21 cellular contexts compared by ENCODE assay signal in genomic region chr1:39680751-39681150, GRCh38. TPM values are rescaled to one million over a fixed set of nuclear protein-coding genes. Genes with fewer than 3 reads are reported as not detected.
DNase-seq lines count a peak whose midpoint lies in the region; ATAC-seq and TF ChIP-seq lines count a peak whose summit lies in the region.
"Had no signal": no experiment of that assay in that cellular context is flagged by ENCODE, and none has a peak within 500 bp of the region (broad histone marks: within the 10 kb centered on the region; RNA-seq: fewer than 3 reads in every experiment).

No MANE protein-coding gene starts in this region.

- no peak overlapping the region for H3K27ac Mint-ChIP-seq in chondrocyte (ENCODE audit: unreplicated experiment)

- TF ChIP-seq POLR2A in body of pancreas (IDR thresholded peaks at IDR 0.05), result no peak

- no peaks in the 10 kb centered on the region for H3K36me3 ChIP-seq in body of pancreas (replicated peaks in 1 of 2; ENCODE audit: insufficient read depth in 1 of 2, low read depth in 2 of 2)
- H3K36me3 ChIP-seq: MG63, Peyer's patch had no signal

- no peaks in the 10 kb centered on the region for H3K9me3 ChIP-seq in body of pancreas
- H3K9me3 ChIP-seq: MG63, Peyer's patch had no signal

- H3K27me3 ChIP-seq in body of pancreas, result peaks cover 0 to 4% of the 10 kb centered on the region in 2 donors

- H3K4me1 ChIP-seq in body of pancreas, result no peaks in the 10 kb centered on the region

- H3K36me3 Mint-ChIP-seq in chondrocyte (ENCODE audit: low read depth), result peaks cover 2% of the 10 kb centered on the region

- ATAC-seq in GM18861 (IDR thresholded peaks at IDR 0.05; ENCODE audit: unreplicated experiment), result no peak
- ATAC-seq in body of pancreas, result no peak
- ATAC-seq: K562, SK-N-SH treated with all-trans-retinoic acid at 6 μM for 48 hours had no signal

- no peak overlapping the region for H3K4me3 Mint-ChIP-seq in chondrocyte (ENCODE audit: unreplicated experiment)

- 71 to 72% methylated on average over 4 of the region's 4 CpGs for WGBS in body of pancreas, 2 donors

- H3K4me1 Mint-ChIP-seq in chondrocyte (ENCODE audit: low read depth), result no peaks in the 10 kb centered on the region

- H3K4me3 ChIP-seq in Jurkat, Clone E6-1 (ENCODE audit: low read length), result no peak overlapping the region
- no peak overlapping the region for H3K4me3 ChIP-seq in body of pancreas
- H3K4me3 ChIP-seq: K562, MG63, Peyer's patch had no signal

- no peak overlapping the region for H3K27ac ChIP-seq in body of pancreas

- TF ChIP-seq CTCF in chondrocyte (IDR thresholded peaks at IDR 0.05) (no peak), body of pancreas (IDR thresholded peaks at IDR 0.05) (no peak)

- peaks cover 38% of the 10 kb centered on the region for H3K27me3 Mint-ChIP-seq in chondrocyte (ENCODE audit: low read depth)

- intact Hi-C loops in body of pancreas (cut with DNase I), result no loop called here

- H3K9me3 Mint-ChIP-seq in chondrocyte (ENCODE audit: low read depth), result no peaks in the 10 kb centered on the region

- peak in 4 of 6 experiments; percentile 3 to 53 (median 40) for DNase-seq in stimulated activated naive CD4-positive, alpha-beta T cell (lab: John Stamatoyannopoulos, UW)
- no peak for DNase-seq in stimulated activated naive CD4-positive, alpha-beta T cell treated with Interleukin-2 at 50 U/mL for 16 hours (lab: John Stamatoyannopoulos, UW)
- DNase-seq in Jurkat, Clone E6-1 (ENCODE audit: low read depth, low spot score), result peak; percentile 27
- peak; percentile 32 for DNase-seq in chondrocyte (ENCODE audit: low spot score)
- DNase-seq in DMS114 treated with DMSO at 0.1 percent for 48 hours (lab: John Stamatoyannopoulos, UW; ENCODE audit: unreplicated experiment), result no peak
- DNase-seq in body of pancreas, result no peak
- DNase-seq: EL, GF-D8, H7, MG63, NCI-H1048, NCI-H1436, NCI-H187 treated with DMSO at 0.1 percent for 48 hours, NCI-H510A, NCI-H748 treated with DMSO at 0.1 percent for 48 hours had no signal

RNA-seq across cellular contexts. Expression of gene NT5C1A, which starts 8.8 kb away (rescaled TPM):
- not detected for polyA plus RNA-seq in Jurkat, Clone E6-1 (2012; ENCODE audit: insufficient read depth, insufficient read length)
- total RNA-seq in chondrocyte, result 0.31 to 0.32 TPM in 2 of 3 replicates, not detected in the other
- total RNA-seq in body of pancreas, result 1 to 10 TPM; 2.3 to 3.1 TPM
- total RNA-seq: H7, K562, LHCN-M2, Peyer's patch had no signal
- polyA plus RNA-seq: BJ, K562 had no signal

RNA-seq across cellular contexts. Expression of gene HPCAL4, which starts 10.5 kb away (rescaled TPM):
- polyA plus RNA-seq in Jurkat, Clone E6-1 (2012; ENCODE audit: insufficient read depth, insufficient read length), result 0.77 TPM
- not detected in 3 replicates for total RNA-seq in chondrocyte
- total RNA-seq in body of pancreas, result 1 to 10 TPM in 1 of 2 donors, under 1 TPM in 1; 0.66 to 9.1 TPM
- total RNA-seq: H7 had no signal
- polyA plus RNA-seq: BJ had no signal

RNA-seq across cellular contexts. Expression of gene HEYL, which starts 41.3 kb away (rescaled TPM):
- polyA plus RNA-seq in Jurkat, Clone E6-1 (2012; ENCODE audit: insufficient read depth, insufficient read length), result 6.8 TPM
- total RNA-seq in chondrocyte (11.8 to 65.1 TPM (median 63.2 TPM) in 3 replicates), body of pancreas (10 to 100 TPM; 33.6 to 33.7 TPM)

RNA-seq across cellular contexts. Expression of gene PPIE, which starts 57.9 kb away (rescaled TPM):
- polyA plus RNA-seq in Jurkat, Clone E6-1 (2012; ENCODE audit: insufficient read depth, insufficient read length), result 73.2 TPM
- total RNA-seq in chondrocyte, result 31.5 to 32.7 TPM (median 32.6 TPM) in 3 replicates
- 10 to 100 TPM; 25.9 to 33.6 TPM for total RNA-seq in body of pancreas

Comparison
In these comparisons a context has a peak if more than half of its experiments do, and no peak if none do; other contexts are left out.
1. DNase-seq: peak in stimulated activated naive CD4-positive, alpha-beta T cell (4 of 6), Jurkat, Clone E6-1 (single experiment) and chondrocyte (single experiment); none in stimulated activated naive CD4-positive, alpha-beta T cell treated with Interleukin-2 at 50 U/mL for 16 hours (single experiment), DMS114 treated with DMSO at 0.1 percent for 48 hours (single experiment) and body of pancreas (0 of 4).